ENCODE assay signal across 1 cellular context in the genomic region with DNA sequence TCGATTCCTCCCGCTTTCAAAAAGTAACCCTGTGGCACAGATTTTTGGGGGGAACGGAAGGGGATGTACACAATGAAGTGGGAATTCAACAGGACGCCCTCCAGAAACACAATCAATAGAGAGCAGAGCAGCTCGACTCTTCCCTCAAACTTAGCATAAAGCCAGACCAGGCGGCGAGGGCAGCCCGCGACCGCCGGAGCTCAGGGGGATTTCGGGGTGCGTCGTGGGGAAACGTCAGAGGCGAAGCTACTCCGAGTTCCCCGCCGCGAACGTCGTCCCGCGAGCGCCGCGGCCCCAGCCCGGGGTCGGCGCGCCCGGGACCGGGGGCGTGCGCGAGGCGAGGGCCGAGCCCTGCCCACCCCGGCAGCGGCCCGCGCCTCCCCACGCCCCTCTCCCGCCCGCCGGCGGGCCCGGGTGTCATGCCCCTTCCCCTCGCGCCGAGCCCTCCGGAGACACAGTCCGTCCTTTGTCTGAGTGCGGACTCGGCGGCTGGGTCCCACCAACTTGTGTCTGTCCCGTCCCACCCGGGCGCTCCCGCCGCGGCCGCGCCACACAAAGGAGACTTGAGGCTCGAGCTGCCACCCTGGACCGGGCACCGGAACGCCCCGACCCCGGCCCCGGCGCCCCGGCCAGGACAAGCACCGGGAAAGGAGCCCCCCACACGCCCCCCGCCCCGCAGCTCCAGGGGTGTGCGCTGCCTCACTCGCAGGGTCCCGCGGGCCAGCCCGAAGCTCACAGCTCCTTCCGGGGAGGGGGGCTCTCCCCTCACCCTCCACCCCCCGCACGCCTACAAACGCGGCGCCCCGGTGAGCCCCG.
TF ChIP-seq lines count a peak whose summit lies in the region.

No MANE protein-coding gene starts in this region.

TF ChIP-seq in GM12878, 131 proteins besides CTCF, POLR2A, EP300 and RAD21 (continued from another document):
- TF ChIP-seq, protein P1, sequence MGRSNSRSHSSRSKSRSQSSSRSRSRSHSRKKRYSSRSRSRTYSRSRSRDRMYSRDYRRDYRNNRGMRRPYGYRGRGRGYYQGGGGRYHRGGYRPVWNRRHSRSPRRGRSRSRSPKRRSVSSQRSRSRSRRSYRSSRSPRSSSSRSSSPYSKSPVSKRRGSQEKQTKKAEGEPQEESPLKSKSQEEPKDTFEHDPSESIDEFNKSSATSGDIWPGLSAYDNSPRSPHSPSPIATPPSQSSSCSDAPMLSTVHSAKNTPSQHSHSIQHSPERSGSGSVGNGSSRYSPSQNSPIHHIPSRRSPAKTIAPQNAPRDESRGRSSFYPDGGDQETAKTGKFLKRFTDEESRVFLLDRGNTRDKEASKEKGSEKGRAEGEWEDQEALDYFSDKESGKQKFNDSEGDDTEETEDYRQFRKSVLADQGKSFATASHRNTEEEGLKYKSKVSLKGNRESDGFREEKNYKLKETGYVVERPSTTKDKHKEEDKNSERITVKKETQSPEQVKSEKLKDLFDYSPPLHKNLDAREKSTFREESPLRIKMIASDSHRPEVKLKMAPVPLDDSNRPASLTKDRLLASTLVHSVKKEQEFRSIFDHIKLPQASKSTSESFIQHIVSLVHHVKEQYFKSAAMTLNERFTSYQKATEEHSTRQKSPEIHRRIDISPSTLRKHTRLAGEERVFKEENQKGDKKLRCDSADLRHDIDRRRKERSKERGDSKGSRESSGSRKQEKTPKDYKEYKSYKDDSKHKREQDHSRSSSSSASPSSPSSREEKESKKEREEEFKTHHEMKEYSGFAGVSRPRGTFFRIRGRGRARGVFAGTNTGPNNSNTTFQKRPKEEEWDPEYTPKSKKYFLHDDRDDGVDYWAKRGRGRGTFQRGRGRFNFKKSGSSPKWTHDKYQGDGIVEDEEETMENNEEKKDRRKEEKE (IDR thresholded peaks at IDR 0.05) = no peak
- TF ChIP-seq BHLHE40 (IDR thresholded peaks at IDR 0.05; ENCODE audit: borderline replicate concordance in 1 of 2, low read depth in 2 of 2, low read length in 1 of 2) = peak in 1 of 2 experiments; percentile 44; a peak in 1 of 4 replicates
- TF ChIP-seq POLR2AphosphoS5 (IDR thresholded peaks at IDR 0.05; ENCODE audit: low read length) = peak; percentile 64; the same call in 1 of the 2 replicates
- TF ChIP-seq RUNX3 (IDR thresholded peaks at IDR 0.05; ENCODE audit: low read length) = 0 out of 2 replicates have a peak, but pooled peaks have one; percentile 7
- no peak for TF ChIP-seq ATF7 (IDR thresholded peaks at IDR 0.05; ENCODE audit: low read depth)
- TF ChIP-seq MYC (IDR thresholded peaks at IDR 0.05; ENCODE audit: insufficient read depth, insufficient read length, insufficient replicate concordance, low read length, severe bottlenecking) = no peak
